8 cellular contexts compared by ENCODE assay signal in the genomic region with DNA sequence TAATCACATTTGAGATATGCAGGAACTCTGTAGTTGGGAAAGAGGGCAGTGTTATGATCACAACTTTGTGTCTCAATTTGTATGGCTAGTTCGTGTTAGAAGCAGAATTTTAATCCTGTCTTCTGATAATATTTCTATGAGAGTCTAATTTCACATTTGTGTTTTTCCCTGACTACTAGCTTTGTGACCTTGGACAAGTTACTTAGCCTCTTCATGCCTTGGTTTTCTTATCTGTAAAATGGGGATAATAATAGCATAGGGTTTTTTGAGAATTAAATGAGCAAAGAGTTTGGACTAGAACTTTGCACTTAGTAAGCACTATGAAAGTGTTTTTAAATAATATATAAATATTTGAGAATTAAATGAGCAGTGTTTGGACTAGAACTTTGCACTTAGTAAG.
"Had no signal": no experiment of that assay in that cellular context is flagged by ENCODE, and none has a peak within 500 bp of the region (broad histone marks: within the 10 kb centered on the region; RNA-seq: fewer than 3 reads in every experiment).

No MANE protein-coding gene starts in this region.

- H3K27ac ChIP-seq: HL-60, KMS-11 had no signal

- ATAC-seq: HepG2 had no signal

- H3K9ac ChIP-seq: KMS-11 had no signal

- H3K4me2 ChIP-seq: KMS-11 had no signal

- FAIRE-seq: HepG2, HTR-8/SVneo had no signal

- DNase-seq: IMR-90, KBM-7, KG1 had no signal

- H3K4me3 Mint-ChIP-seq: IgD-negative memory B cell had no signal

- H3K27ac Mint-ChIP-seq: IgD-negative memory B cell had no signal

- H3K9me3 Mint-ChIP-seq: IgD-negative memory B cell had no signal
